In genomic region chr16:9060225-9060624, GRCh38 we compare ENCODE assay signal across 23 cellular contexts. TPM values are rescaled to one million over a fixed set of nuclear protein-coding genes. Genes with fewer than 3 reads are reported as not detected.
DNase-seq lines count a peak whose midpoint lies in the region; ATAC-seq and TF ChIP-seq lines count a peak whose summit lies in the region.
"Had no signal": no experiment of that assay in that cellular context is flagged by ENCODE, and none has a peak within 500 bp of the region (broad histone marks: within the 10 kb centered on the region; RNA-seq: fewer than 3 reads in every experiment).

No MANE protein-coding gene starts in this region.

- H3K27ac ChIP-seq in DOHH2 (ENCODE audit: low read depth, low read length) (no peak overlapping the region), OCI-LY7 (ENCODE audit: low read depth, low read length, poor library complexity, severe bottlenecking) (peak overlapping the region; percentile 49), left lung (peak overlapping the region in 1 of 2 donors; percentile 44), tibial artery (peak overlapping the region; percentile 38 to 39)
- H3K27ac ChIP-seq: body of pancreas, foreskin keratinocyte, SJSA1 had no signal

- no TSS peak for BruUV-seq in OCI-LY7 (replicated peaks; lab: Mats Ljungman, UMichigan)

- H3K4me3 ChIP-seq in DOHH2 (ENCODE audit: low read length): no peak overlapping the region
- H3K4me3 ChIP-seq in OCI-LY7 (ENCODE audit: low read depth, low read length, poor library complexity, severe bottlenecking): peak overlapping the region; percentile 35
- H3K4me3 ChIP-seq in left lung: no peak overlapping the region
- no peak overlapping the region for H3K4me3 ChIP-seq in tibial artery
- H3K4me3 ChIP-seq: body of pancreas, GM23338, SJSA1 had no signal

- no peaks in the 10 kb centered on the region for H3K36me3 Mint-ChIP-seq in mesothelial cell of epicardium
- H3K36me3 Mint-ChIP-seq: immature natural killer cell had no signal

- no peak overlapping the region for H3K27ac Mint-ChIP-seq in mesothelial cell of epicardium
- H3K27ac Mint-ChIP-seq: activated CD4-positive, alpha-beta memory T cell treated with anti-CD3 and anti-CD28 coated beads, Interleukin-2, amount 10 ng/mL, durations not matched to agents 7 days and 5 days; CD4-positive, alpha-beta T cell; GM23338; immature natural killer cell had no signal

- POLR2A ChIA-PET in OCI-LY7 (lab: Charles Lee): interaction anchor here (0.7 to 2.3 kb wide), 6 partner anchors 9 to 31 kb away, joined by 3 to 11 read pairs (median 5); partner anchors contain the start of gene HAPSTR1

- H3K4me2 ChIP-seq in DOHH2 (ENCODE audit: low read length) (0 out of 2 replicates have a peak overlapping the region, but pooled peaks have one; percentile 82), OCI-LY7 (ENCODE audit: low read length) (peak overlapping the region; percentile 73)
- H3K4me2 ChIP-seq: GM23338 had no signal

- no peaks in the 10 kb centered on the region for H3K9me2 ChIP-seq in DOHH2 (replicated peaks; ENCODE audit: control insufficient read depth, low read length)
- H3K9me2 ChIP-seq in OCI-LY7 (ENCODE audit: insufficient read depth, low read length): no peaks in the 10 kb centered on the region

- TF ChIP-seq CTCF in DOHH2 (IDR thresholded peaks at IDR 0.05; ENCODE audit: low read depth, low read length, poor library complexity, severe bottlenecking) (no peak), OCI-LY7 (conservative IDR thresholded peaks at IDR 0.05; ENCODE audit: low read length) (no peak), left lung (IDR thresholded peaks at IDR 0.05) (no peak), tibial artery (IDR thresholded peaks at IDR 0.05) (no peak), mesothelial cell of epicardium (IDR thresholded peaks at IDR 0.05; ENCODE audit: unreplicated experiment) (no peak)

- H3K9me3 Mint-ChIP-seq in mesothelial cell of epicardium: no peaks in the 10 kb centered on the region
- H3K9me3 Mint-ChIP-seq: activated CD4-positive, alpha-beta memory T cell treated with anti-CD3 and anti-CD28 coated beads, Interleukin-2, amount 10 ng/mL, durations not matched to agents 7 days and 5 days; CD4-positive, alpha-beta T cell; GM23338; immature natural killer cell; neural crest cell had no signal

- no peak for TF ChIP-seq POLR2A in erythroblast (IDR thresholded peaks at IDR 0.05; ENCODE audit: low read length)

- H2AFZ ChIP-seq in OCI-LY7 (ENCODE audit: low read length): peak overlapping the region; percentile 98

- peak; percentile 16 for ATAC-seq in left lung
- no peak for ATAC-seq in GM18519 (IDR thresholded peaks at IDR 0.05; ENCODE audit: low FRiP score, unreplicated experiment)
- ATAC-seq: activated CD4-positive, CD25-positive, alpha-beta regulatory T cell treated with anti-CD3 and anti-CD28 coated beads, Interleukin-2, amount 50 U/mL, for 24 hours; body of pancreas; foreskin keratinocyte; GM23338 had no signal

- H3K4me1 ChIP-seq in DOHH2 (ENCODE audit: control insufficient read depth, low read length) (peaks cover 50% of the 10 kb centered on the region), OCI-LY7 (ENCODE audit: insufficient read depth, low read length, poor library complexity, severe bottlenecking) (peaks cover 49% of the 10 kb centered on the region), left lung (peaks cover 2 to 12% of the 10 kb centered on the region in 2 donors), tibial artery (peaks cover 0 to 26% (median 9%) of the 10 kb centered on the region in 4 donors)
- H3K4me1 ChIP-seq: body of pancreas, foreskin keratinocyte had no signal

- no peak for DNase-seq in OCI-LY7 (ENCODE audit: low spot score)
- DNase-seq in left lung: no peak
- no peak for DNase-seq in tibial artery
- DNase-seq in mesothelial cell of epicardium (ENCODE audit: low spot score in 2 of 2, unreplicated experiment in 2 of 2): no peak
- no peak for DNase-seq in erythroblast (lab: John Stamatoyannopoulos, UW)
- DNase-seq: activated CD4-positive, alpha-beta memory T cell treated with anti-CD3 and anti-CD28 coated beads, Interleukin-2, amount 10 ng/mL, durations not matched to agents 7 days and 5 days; activated effector memory CD4-positive, alpha-beta T cell treated with Interleukin-2 at 50 U/mL for 16 hours; body of pancreas; CD4-positive, alpha-beta T cell; foreskin keratinocyte; hippocampal formation; immature natural killer cell; NCI-H1694; NCI-H510A treated with DMSO at 0.1 percent for 48 hours; small intestine; stimulated activated CD4-positive, alpha-beta T cell treated with anti-CD3 and anti-CD28 coated beads, Interleukin-1b, Interleukin-23, amount 100 ng/mL, for 48 hours; T-helper 1 cell had no signal

- no peaks in the 10 kb centered on the region for H3K27me3 Mint-ChIP-seq in mesothelial cell of epicardium (ENCODE audit: low read depth)
- H3K27me3 Mint-ChIP-seq: activated CD4-positive, alpha-beta memory T cell treated with anti-CD3 and anti-CD28 coated beads, Interleukin-2, amount 10 ng/mL, durations not matched to agents 7 days and 5 days; CD4-positive, alpha-beta T cell had no signal

- CTCF ChIA-PET in OCI-LY7 (lab: Charles Lee; ENCODE audit: unreplicated experiment): no interaction called here

- H3F3A ChIP-seq in DOHH2 (ENCODE audit: control insufficient read depth, insufficient read depth): no peaks in the 10 kb centered on the region

- H3K4me3 Mint-ChIP-seq in mesothelial cell of epicardium: no peak overlapping the region
- H3K4me3 Mint-ChIP-seq: activated CD4-positive, alpha-beta memory T cell treated with anti-CD3 and anti-CD28 coated beads, Interleukin-2, amount 10 ng/mL, durations not matched to agents 7 days and 5 days; CD4-positive, alpha-beta T cell; GM23338; immature natural killer cell; neural crest cell had no signal

- H3K9me3 ChIP-seq in DOHH2 (ENCODE audit: control insufficient read depth, insufficient read depth, low read length) (no peaks in the 10 kb centered on the region), OCI-LY7 (ENCODE audit: low read length) (no peaks in the 10 kb centered on the region), left lung (no peaks in the 10 kb centered on the region), tibial artery (no peaks in the 10 kb centered on the region)
- H3K9me3 ChIP-seq: body of pancreas, SJSA1 had no signal

- no peaks in the 10 kb centered on the region for H3K4me1 Mint-ChIP-seq in mesothelial cell of epicardium
- H3K4me1 Mint-ChIP-seq: GM23338, neural crest cell had no signal

- intact Hi-C loops in OCI-LY7 (cut with micrococcal nuclease; ENCODE audit: unreplicated experiment): no loop called here
- intact Hi-C loops in left lung (cut with DNase I): no loop called here
- intact Hi-C loops in tibial artery (cut with DNase I; ENCODE audit: low total_unique reads): no loop called here

- H3K27me3 ChIP-seq in DOHH2 (ENCODE audit: control insufficient read depth, low read length) (no peaks in the 10 kb centered on the region), left lung (no peaks in the 10 kb centered on the region), tibial artery (no peaks in the 10 kb centered on the region)
- H3K27me3 ChIP-seq: body of pancreas, foreskin keratinocyte, SJSA1 had no signal

- H3K79me2 ChIP-seq in DOHH2 (ENCODE audit: control insufficient read depth, low read length): no peaks in the 10 kb centered on the region
- no peaks in the 10 kb centered on the region for H3K79me2 ChIP-seq in OCI-LY7 (ENCODE audit: insufficient read depth, low read depth, low read length)

- H4K20me1 ChIP-seq in DOHH2 (ENCODE audit: control insufficient read depth, insufficient read depth, low read depth, low read length) (no peaks in the 10 kb centered on the region), OCI-LY7 (ENCODE audit: insufficient read depth, low read length) (no peaks in the 10 kb centered on the region)

- H3K36me3 ChIP-seq in DOHH2 (ENCODE audit: control insufficient read depth, low read length) (no peaks in the 10 kb centered on the region), OCI-LY7 (ENCODE audit: insufficient read depth, low read length) (no peaks in the 10 kb centered on the region), left lung (no peaks in the 10 kb centered on the region), tibial artery (no peaks in the 10 kb centered on the region)
- H3K36me3 ChIP-seq: SJSA1 had no signal

RNA-seq across cellular contexts. Expression of gene HAPSTR1, which starts 31.2 kb away (rescaled TPM):
- total RNA-seq in OCI-LY7 (2014; rRNA removed; shearing (Covaris generic)): 50.9 and 51.5 TPM in 2 replicates
- 71.5 and 77.9 TPM in 2 replicates for total RNA-seq in OCI-LY7 (2022)
- 10 to 100 TPM; 53.5 to 62.8 TPM for total RNA-seq in left lung
- 76.7 to 80.6 TPM (median 78.9 TPM) in 3 replicates for total RNA-seq in mesothelial cell of epicardium
